14 cellular contexts compared by ENCODE assay signal in the genomic region with DNA sequence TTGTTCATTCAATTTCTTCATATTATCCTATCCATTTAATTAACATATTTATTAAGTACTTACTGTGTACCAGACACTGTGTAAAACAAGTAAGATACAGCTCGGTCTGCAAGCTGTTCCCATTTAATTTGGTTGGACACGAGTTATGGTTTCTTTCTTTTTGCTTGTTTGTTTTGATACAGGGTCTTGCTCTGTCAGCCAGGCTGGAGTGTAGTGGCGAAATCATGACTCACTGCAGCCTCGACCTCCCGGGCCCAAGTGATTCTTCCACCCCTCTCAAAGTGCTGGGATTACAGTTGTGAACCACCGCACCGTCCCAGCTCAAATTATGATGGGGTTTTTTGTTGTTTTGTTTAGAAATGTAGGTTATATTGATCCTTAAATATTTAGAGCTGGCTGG. TPM values are rescaled to one million over a fixed set of nuclear protein-coding genes. Genes with fewer than 3 reads are reported as not detected.
DNase-seq lines count a peak whose midpoint lies in the region; ATAC-seq and TF ChIP-seq lines count a peak whose summit lies in the region.
"Had no signal": no experiment of that assay in that cellular context is flagged by ENCODE, and none has a peak within 500 bp of the region (broad histone marks: within the 10 kb centered on the region; RNA-seq: fewer than 3 reads in every experiment).

No MANE protein-coding gene starts in this region.

- H3K36me3 Mint-ChIP-seq in activated T-cell treated with anti-CD3 and anti-CD28 coated beads, Interleukin-2, amount 50 U/mL, for 24 hours (ENCODE audit: low read depth) = no peaks in the 10 kb centered on the region

- H3K4me3 ChIP-seq in NB4 (ENCODE audit: low read depth, low read length) (peak overlapping the region; percentile 12), epithelial cell of esophagus (ENCODE audit: low read length) (no peak overlapping the region), upper lobe of right lung (no peak overlapping the region)
- H3K4me3 ChIP-seq: BLaER1 had no signal

- H3K36me3 ChIP-seq in upper lobe of right lung = no peaks in the 10 kb centered on the region
- H3K36me3 ChIP-seq: BLaER1 had no signal

- peaks cover 20% of the 10 kb centered on the region for H3K4me1 ChIP-seq in upper lobe of right lung
- H3K4me1 ChIP-seq: BLaER1 had no signal

- no peaks in the 10 kb centered on the region for H3K4me1 Mint-ChIP-seq in activated T-cell treated with anti-CD3 and anti-CD28 coated beads, Interleukin-2, amount 50 U/mL, for 24 hours (ENCODE audit: low read depth)
- H3K4me1 Mint-ChIP-seq: naive thymus-derived CD8-positive, alpha-beta T cell had no signal

- TF ChIP-seq POLR2A in NB4 (IDR thresholded peaks at IDR 0.05; ENCODE audit: extremely low read depth, insufficient read length) = no peak

- H3K27me3 Mint-ChIP-seq in activated T-cell treated with anti-CD3 and anti-CD28 coated beads, Interleukin-2, amount 50 U/mL, for 24 hours = peaks cover 28% of the 10 kb centered on the region

- intact Hi-C loops in upper lobe of right lung (cut with DNase I) = no loop called here

- no peaks in the 10 kb centered on the region for H3K27me3 ChIP-seq in upper lobe of right lung
- H3K27me3 ChIP-seq: BLaER1 had no signal

- H3K4me3 Mint-ChIP-seq in activated T-cell treated with anti-CD3 and anti-CD28 coated beads, Interleukin-2, amount 50 U/mL, for 24 hours = no peak overlapping the region
- H3K4me3 Mint-ChIP-seq: naive thymus-derived CD8-positive, alpha-beta T cell had no signal

- peaks cover 6% of the 10 kb centered on the region for H3K9me3 Mint-ChIP-seq in activated T-cell treated with anti-CD3 and anti-CD28 coated beads, Interleukin-2, amount 50 U/mL, for 24 hours

- no peak overlapping the region for H3K27ac Mint-ChIP-seq in activated T-cell treated with anti-CD3 and anti-CD28 coated beads, Interleukin-2, amount 50 U/mL, for 24 hours
- H3K27ac Mint-ChIP-seq: activated naive CD4-positive, alpha-beta T cell treated with anti-CD3 and anti-CD28 coated beads, Interleukin-2, amount 50 U/mL, for 72 hours; naive thymus-derived CD8-positive, alpha-beta T cell had no signal

- TF ChIP-seq CTCF in AG09319 (IDR thresholded peaks at IDR 0.05; ENCODE audit: low read depth, low read length) (no peak), NB4 (IDR thresholded peaks at IDR 0.05; ENCODE audit: low read depth, low read length) (no peak), epithelial cell of esophagus (IDR thresholded peaks at IDR 0.05; ENCODE audit: insufficient read depth, low read depth, low read length, missing control alignments) (no peak), omental fat pad (IDR thresholded peaks at IDR 0.05) (no peak), upper lobe of right lung (IDR thresholded peaks at IDR 0.05) (no peak)

- DNase-seq in AG09319 (ENCODE audit: extremely low read depth, low read depth) (peak; percentile 50), NB4 (ENCODE audit: low read depth) (peak; percentile 76), epithelial cell of esophagus (ENCODE audit: low read depth) (peak; percentile 22), omental fat pad (ENCODE audit: low spot score) (no peak), upper lobe of right lung (no peak)
- DNase-seq in activated T-cell treated with anti-CD3 and anti-CD28 coated beads, Interleukin-2, amount 50 U/mL, for 24 hours = no peak
- no peak for DNase-seq in NK-92 treated with Interleukin-12 subunit alpha and Interleukin-12 subunit beta, amount 100 ng/mL, for 24 hours (lab: John Stamatoyannopoulos, UW)
- no peak for DNase-seq in activated CD4-positive, CD25-positive, alpha-beta regulatory T cell treated with anti-CD3 and anti-CD28 coated beads, Interleukin-2, amount 50 U/mL, for 72 hours
- DNase-seq: H7; naive thymus-derived CD8-positive, alpha-beta T cell; NCI-H1694 treated with DMSO at 0.1 percent for 48 hours had no signal

- no peak overlapping the region for H3K27ac ChIP-seq in upper lobe of right lung
- H3K27ac ChIP-seq: BLaER1 had no signal

- H3K9me3 ChIP-seq in upper lobe of right lung = no peaks in the 10 kb centered on the region
- H3K9me3 ChIP-seq: BLaER1 had no signal

- ATAC-seq in omental fat pad (ENCODE audit: low FRiP score) (peak; percentile 81), upper lobe of right lung (no peak)
- ATAC-seq: activated CD4-positive, CD25-positive, alpha-beta regulatory T cell treated with anti-CD3 and anti-CD28 coated beads, Interleukin-2, amount 50 U/mL, for 24 hours; activated naive CD4-positive, alpha-beta T cell treated with anti-CD3 and anti-CD28 coated beads, Interleukin-2, amount 50 U/mL, for 72 hours; naive thymus-derived CD8-positive, alpha-beta T cell had no signal

RNA-seq across cellular contexts. Expression of gene CYBRD1, which starts 9.0 kb away (rescaled TPM):
- 100 to 1,000 TPM; 296 to 494 (median 360) TPM for total RNA-seq in omental fat pad
- 313 TPM for total RNA-seq in upper lobe of right lung

Comparison
In these comparisons a context has a peak if more than half of its experiments do, and no peak if none do; other contexts are left out.
1. DNase-seq: peak in AG09319 (single experiment), NB4 (single experiment) and epithelial cell of esophagus (single experiment); none in omental fat pad (single experiment), activated T-cell treated with anti-CD3 and anti-CD28 coated beads, Interleukin-2, amount 50 U/mL, for 24 hours (single experiment), upper lobe of right lung (single experiment), NK-92 treated with Interleukin-12 subunit alpha and Interleukin-12 subunit beta, amount 100 ng/mL, for 24 hours (single experiment) and activated CD4-positive, CD25-positive, alpha-beta regulatory T cell treated with anti-CD3 and anti-CD28 coated beads, Interleukin-2, amount 50 U/mL, for 72 hours (single experiment).